7 cellular contexts compared by ENCODE assay signal in genomic region chr9:91421987-91422765, GRCh38. TPM values are rescaled to one million over a fixed set of nuclear protein-coding genes. Genes with fewer than 3 reads are reported as not detected.
DNase-seq lines count a peak whose midpoint lies in the region; ATAC-seq, FAIRE-seq and TF ChIP-seq lines count a peak whose summit lies in the region.

No MANE protein-coding gene starts in this region.

- no peak overlapping the region for H3K23ac ChIP-seq in H1 (ENCODE audit: insufficient read length)

- H3K4me2 ChIP-seq in GM23248 (ENCODE audit: unreplicated experiment): peak overlapping the region; percentile 95
- H3K4me2 ChIP-seq in H1 (ENCODE audit: insufficient read depth in 1 of 2, low read depth in 2 of 2, low read length in 2 of 2): peak overlapping the region; percentile 86 to 91

- 0 to 1% methylated on average over 16 of the region's 16 CpGs for WGBS in GM23248 (ENCODE audit: low coverage in 1 of 2, low lambda C conversion rate in 2 of 2, missing lambda C conversion rate in 2 of 2), 2 experiments
- WGBS in H1 (ENCODE audit: extremely low coverage in 1 of 2, insufficient coverage in 1 of 2, insufficient read length in 1 of 2, insufficient replicate concordance in 2 of 2, low coverage in 1 of 2, low lambda C conversion rate in 2 of 2, missing lambda C conversion rate in 1 of 2), 2 experiments: 22% methylated on average over 16 of the region's 16 CpGs; no CpG with 5 or more reads in 1 of the 2 experiments

- no peaks in the 10 kb centered on the region for H3K36me3 ChIP-seq in GM23248 (ENCODE audit: low read depth)
- no peaks in the 10 kb centered on the region for H3K36me3 ChIP-seq in H1 (ENCODE audit: control insufficient read depth in 2 of 4, insufficient read depth in 4 of 4, low read length in 3 of 4)
- H3K36me3 ChIP-seq in muscle layer of colon (ENCODE audit: insufficient read depth, low read length): no peaks in the 10 kb centered on the region

- H2BK12ac ChIP-seq in H1 (ENCODE audit: low read depth, low read length): no peak overlapping the region

- H2AFZ ChIP-seq in GM23248: 0 out of 2 replicates have a peak overlapping the region, but pooled peaks have one; percentile 44
- H2AFZ ChIP-seq in H1 (ENCODE audit: low read length): no peak overlapping the region

- no peak for FAIRE-seq in H1 (lab: Jason Lieb, UNC)

- H3K9ac ChIP-seq in GM23248: peak overlapping the region; percentile 99
- no peak overlapping the region for H3K9ac ChIP-seq in H1 (replicated peaks in 1 of 4; ENCODE audit: extremely low read depth in 1 of 4, low read depth in 3 of 4, low read length in 3 of 4)
- peak overlapping the region; percentile 92 for H3K9ac ChIP-seq in muscle layer of colon (ENCODE audit: low read length)

- TF ChIP-seq POLR2A in H1 (IDR thresholded peaks at IDR 0.05; ENCODE audit: control extremely low read depth in 1 of 2, low read depth in 2 of 2, low read length in 2 of 2) (no peak), GM18505 (IDR thresholded peaks at IDR 0.05; ENCODE audit: borderline replicate concordance, extremely low read depth, insufficient read depth, insufficient read length) (no peak)

- H3K14ac ChIP-seq in H1 (ENCODE audit: insufficient read length): no peak overlapping the region

- H4K5ac ChIP-seq in H1 (ENCODE audit: insufficient read length, low read depth, low read length): no peak overlapping the region

- H3K23me2 ChIP-seq in H1 (ENCODE audit: low read depth, low read length): peaks cover 13% of the 10 kb centered on the region

- H2AK5ac ChIP-seq in H1 (ENCODE audit: low read depth, low read length): no peak overlapping the region

- no peak overlapping the region for H4K91ac ChIP-seq in H1 (replicated peaks; ENCODE audit: insufficient read length, low read length)

- peaks cover 71% of the 10 kb centered on the region for H3F3A ChIP-seq in GM23248 (ENCODE audit: insufficient read depth)

- H3K27ac ChIP-seq in GM23248: peak overlapping the region; percentile 97
- H3K27ac ChIP-seq in H1 (ENCODE audit: low read depth, low read length): no peak overlapping the region
- peak overlapping the region; percentile 88 for H3K27ac ChIP-seq in muscle layer of colon (ENCODE audit: low read depth, low read length)

- H4K8ac ChIP-seq in H1 (ENCODE audit: extremely low read depth, insufficient read depth, low read length): no peak overlapping the region

- no peak overlapping the region for H3K18ac ChIP-seq in H1 (ENCODE audit: extremely low read depth, low read length)

- H2BK15ac ChIP-seq in H1 (ENCODE audit: low read length): no peak overlapping the region

- TF ChIP-seq RAD21 in H1 (IDR thresholded peaks at IDR 0.05 in 1 of 2, conservative IDR thresholded peaks at IDR 0.05 in 1 of 2; ENCODE audit: low read depth in 2 of 2, low read length in 2 of 2): no peak

- ATAC-seq in GM18505 (IDR thresholded peaks at IDR 0.05; ENCODE audit: unreplicated experiment): no peak
- ATAC-seq in GM18502 (IDR thresholded peaks at IDR 0.05; ENCODE audit: poor library complexity, unreplicated experiment): no peak

- peak overlapping the region; percentile 99 for H3K4me3 ChIP-seq in GM23248
- H3K4me3 ChIP-seq in H1 (ENCODE audit: extremely low read depth in 1 of 4, insufficient read depth in 2 of 4, low read depth in 3 of 4, low read length in 4 of 4): peak overlapping the region; percentile 58 to 97 (median 82); a peak in 6 of 8 replicates
- H3K4me3 ChIP-seq in muscle layer of colon (ENCODE audit: low read depth in 1 of 2, low read length in 2 of 2): peak overlapping the region; percentile 75 to 91

- CTCF ChIA-PET in H1 (lab: Charles Lee; ENCODE audit: partially characterized antibody): interaction anchor here (0.7 to 0.8 kb wide), 3 partner anchors 17 to 507 kb away, joined by 3 read pairs; no protein-coding TSS in a partner anchor

- H2BK20ac ChIP-seq in H1 (ENCODE audit: low read length): no peak overlapping the region

- H3K56ac ChIP-seq in H1 (replicated peaks; ENCODE audit: insufficient read length, low read depth, low read length): no peak overlapping the region

- DNase-seq in GM23248 (peak; percentile 75), RKO (ENCODE audit: low spot score) (peak; percentile 52), H1 (ENCODE audit: low read depth in 1 of 2, low spot score in 2 of 2) (no peak), SIG-M5 treated with dmso at 0.1 percent for 504 hours (lab: John Stamatoyannopoulos, UW; ENCODE audit: unreplicated experiment) (no peak)

- H2BK5ac ChIP-seq in H1 (ENCODE audit: low read depth, low read length): no peak overlapping the region

- H2BK120ac ChIP-seq in H1 (replicated peaks; ENCODE audit: low read depth, low read length): no peak overlapping the region

- H3K4ac ChIP-seq in H1 (replicated peaks; ENCODE audit: insufficient read length, low read depth, low read length): no peak overlapping the region

- H3K9me3 ChIP-seq in GM23248 (ENCODE audit: low read depth): no peaks in the 10 kb centered on the region
- H3K9me3 ChIP-seq in H1 (ENCODE audit: insufficient read depth in 2 of 2, low read depth in 1 of 2, low read length in 1 of 2): no peaks in the 10 kb centered on the region
- H3K9me3 ChIP-seq in muscle layer of colon (ENCODE audit: low read length): no peaks in the 10 kb centered on the region

- H3K9me2 ChIP-seq in GM23248 (ENCODE audit: insufficient read depth): no peaks in the 10 kb centered on the region

- TF ChIP-seq EP300 in H1 (IDR thresholded peaks at IDR 0.05; ENCODE audit: borderline replicate concordance in 1 of 2, low read depth in 2 of 2, low read length in 2 of 2): no peak

- H4K20me1 ChIP-seq in GM23248 (ENCODE audit: insufficient read depth): no peaks in the 10 kb centered on the region
- peaks cover 17 to 20% of the 10 kb centered on the region in 2 experiments for H4K20me1 ChIP-seq in H1 (replicated peaks in 1 of 2; ENCODE audit: control insufficient read depth in 1 of 2, insufficient read depth in 2 of 2, low read length in 2 of 2)

- H3K27me3 ChIP-seq in GM23248 (replicated peaks; ENCODE audit: insufficient read depth): no peaks in the 10 kb centered on the region
- H3K27me3 ChIP-seq in H1 (replicated peaks in 1 of 4; ENCODE audit: control insufficient read depth in 3 of 4, extremely low read depth in 1 of 4, insufficient read depth in 3 of 4, low read length in 3 of 4): peaks cover 2 to 45% (median 30%) of the 10 kb centered on the region in 4 experiments
- no peaks in the 10 kb centered on the region for H3K27me3 ChIP-seq in muscle layer of colon (ENCODE audit: control insufficient read depth in 1 of 2, insufficient read depth in 2 of 2, low read length in 2 of 2)

- H3K4me1 ChIP-seq in GM23248 (ENCODE audit: insufficient read depth) (peaks cover 37% of the 10 kb centered on the region), H1 (replicated peaks in 1 of 4; ENCODE audit: control insufficient read depth in 3 of 4, insufficient read depth in 4 of 4, low read length in 3 of 4) (peaks cover 2 to 9% (median 4%) of the 10 kb centered on the region in 4 experiments; a peak in 4 of 7 replicates), muscle layer of colon (ENCODE audit: insufficient read depth, low read length) (peaks cover 15% of the 10 kb centered on the region)

- H3K79me2 ChIP-seq in GM23248 (ENCODE audit: insufficient read depth) (peaks cover 58% of the 10 kb centered on the region), H1 (ENCODE audit: control insufficient read depth in 1 of 2, insufficient read depth in 2 of 2, low read length in 2 of 2) (peaks cover 0 to 48% of the 10 kb centered on the region in 2 experiments; a peak in 3 of 4 replicates)

- no peak for TF ChIP-seq CTCF in H1 (IDR thresholded peaks at IDR 0.05; ENCODE audit: control extremely low read depth in 1 of 3, insufficient read depth in 1 of 3, low read depth in 1 of 3, low read length in 3 of 3)

- POLR2A ChIA-PET in H1 (lab: Charles Lee; ENCODE audit: partially characterized antibody): no interaction called here

- in situ Hi-C loops in GM23248 (cut with MboI): loop anchor here (10.0 kb wide), 1 partner anchor 227 kb away; no protein-coding TSS in a partner anchor

- H3K79me1 ChIP-seq in H1 (ENCODE audit: low read depth, low read length): peaks cover 5% of the 10 kb centered on the region; the same call in 1 of the 2 replicates

TF ChIP-seq in H1, 55 proteins besides CTCF, POLR2A, EP300 and RAD21:
- TF ChIP-seq TAF7 (optimal IDR thresholded peaks at IDR 0.05; ENCODE audit: borderline replicate concordance, low read depth, low read length): no peak

RNA-seq across cellular contexts. Expression of gene NFIL3, which starts 1.5 kb away (rescaled TPM):
- 10.6 and 11.3 TPM in 2 replicates for total RNA-seq in GM23248 (2014; rRNA removed; shearing (Covaris generic))
- polyA plus RNA-seq in GM23248 (2016; fragmentation: Nextera tagmentation; extraction: Ambion mirVana): 5.1 and 5.4 TPM in 2 replicates
- total RNA-seq in H1 (2021; fragmentation: NEBNext Ultra II Directional; extraction: Animal tissue kit (Norgen Biotek cat#: 25700)): 11.9 and 13.5 TPM in 2 replicates
- polyA plus RNA-seq in H1 (2011; rRNA removed): 2.7 and 3.4 TPM in 2 replicates
- polyA plus RNA-seq in H1 (2011; cell fraction: cytosol; rRNA removed): 4.4 TPM
- 2.6 TPM for polyA plus RNA-seq in H1 (2011; cell fraction: nucleus; rRNA removed)
- 8.6 to 16.7 TPM (median 9.6 TPM) in 4 replicates for polyA plus RNA-seq in H1 (2012, experiment 1 of 2)
- polyA plus RNA-seq in H1 (2012, experiment 2 of 2): 2.5 TPM
- polyA plus RNA-seq in H1 (2013, experiment 1 of 2): 7.8 TPM
- 7.8 TPM for polyA plus RNA-seq in H1 (2013, experiment 2 of 2)
- 3.8 TPM in 2 replicates for polyA minus RNA-seq in H1 (2011; rRNA and poly(A)+ RNA removed)
- 6.2 TPM for polyA minus RNA-seq in H1 (2011; cell fraction: cytosol; rRNA and poly(A)+ RNA removed)
- polyA minus RNA-seq in H1 (2011; cell fraction: nucleus; rRNA and poly(A)+ RNA removed): 5.0 TPM

Comparison
In these comparisons a context has a peak if more than half of its experiments do, and no peak if none do; other contexts are left out.
1. DNase-seq: peak in GM23248 (single experiment) and RKO (single experiment); none in H1 (0 of 2) and SIG-M5 treated with dmso at 0.1 percent for 504 hours (single experiment).
2. H3K9ac ChIP-seq: peak in GM23248 (single experiment) and muscle layer of colon (single experiment); none in H1 (0 of 4).
3. Peak in every context shown above with its lines, with median percentiles within 50 percentile points of each other: H3K4me3 ChIP-seq.